1 cellular context compared by ENCODE assay signal in genomic region chr5:149940077-149940574, GRCh38.
A peak's percentile ranks its signal among the peaks of the same experiment; 100 is the strongest.
TF ChIP-seq lines count a peak whose summit lies in the region.

No MANE protein-coding gene starts in this region.

TF ChIP-seq in K562, 482 proteins besides CTCF, POLR2A, EP300 and RAD21 (continues in another document):
- TF ChIP-seq TFAP4 (CRISPR knock-in tag; IDR thresholded peaks at IDR 0.05; ENCODE audit: borderline replicate concordance) (peak; percentile 39; the same call in 1 of the 2 replicates), ZNF592 (IDR thresholded peaks at IDR 0.05) (peak; percentile 83), KLF16 (IDR thresholded peaks at IDR 0.05) (0 out of 2 replicates have a peak, but pooled peaks have one; percentile 23), SPI1 (IDR thresholded peaks at IDR 0.05; ENCODE audit: borderline replicate concordance, low read depth, low read length) (no peak), TBL1XR1 (IDR thresholded peaks at IDR 0.05; ENCODE audit: low read length in 2 of 2) (peak in 1 of 2 experiments; percentile 79; a peak in 2 of 4 replicates), KDM1A (IDR thresholded peaks at IDR 0.05) (peak in 1 of 2 experiments; percentile 44; a peak in 1 of 4 replicates), PML (IDR thresholded peaks at IDR 0.05; ENCODE audit: low read length) (peak; percentile 58; the same call in 1 of the 2 replicates), TAF9B (IDR thresholded peaks at IDR 0.05; ENCODE audit: partially characterized antibody) (peak; percentile 63), EHMT2 (IDR thresholded peaks at IDR 0.05) (peak; percentile 80), CTBP1 (IDR thresholded peaks at IDR 0.05; ENCODE audit: borderline replicate concordance) (peak; percentile 64; the same call in 1 of the 2 replicates), PCBP2 (IDR thresholded peaks at IDR 0.05; ENCODE audit: low read depth, low read length, poor library complexity, severe bottlenecking) (no peak), EP400 (IDR thresholded peaks at IDR 0.05) (peak; percentile 67), DPF2 (IDR thresholded peaks at IDR 0.05) (peak; percentile 94), ESRRA (IDR thresholded peaks at IDR 0.05; ENCODE audit: borderline replicate concordance, low read depth) (peak; percentile 71; the same call in 1 of the 2 replicates), ARNT (IDR thresholded peaks at IDR 0.05) (peak; percentile 29 to 88; a peak in 2 of 4 replicates), CREB1 (IDR thresholded peaks at IDR 0.05) (peak; percentile 89), CREB1 (CRISPR knock-in tag; IDR thresholded peaks at IDR 0.05) (peak; percentile 68; the same call in 1 of the 2 replicates), ZNF431 (CRISPR knock-in tag; IDR thresholded peaks at IDR 0.05) (no peak), ATF7 (IDR thresholded peaks at IDR 0.05) (peak; percentile 96), HMBOX1 (IDR thresholded peaks at IDR 0.05) (peak; percentile 97), CBFA2T2 (conservative IDR thresholded peaks at IDR 0.05) (peak; percentile 75), PKNOX1 (IDR thresholded peaks at IDR 0.05) (peak; percentile 79), POLR3G (IDR thresholded peaks at IDR 0.05; ENCODE audit: extremely low read depth, insufficient read length, insufficient replicate concordance) (no peak), CUX1 (CRISPR knock-in tag; IDR thresholded peaks at IDR 0.05) (peak; percentile 58; the same call in 1 of the 2 replicates), SOX6 (IDR thresholded peaks at IDR 0.05) (peak; percentile 77), IRF9 (tag; IDR thresholded peaks at IDR 0.05) (peak; percentile 77; the same call in 1 of the 2 replicates), ZNF175 (CRISPR knock-in tag; IDR thresholded peaks at IDR 0.05; ENCODE audit: low read depth) (0 out of 2 replicates have a peak, but pooled peaks have one; percentile 42), XRCC3 (IDR thresholded peaks at IDR 0.05) (no peak), ATF1 (CRISPR knock-in tag; IDR thresholded peaks at IDR 0.05) (no peak), ATF1 (tag; IDR thresholded peaks at IDR 0.05) (peak; percentile 86), CBX3 (IDR thresholded peaks at IDR 0.05; ENCODE audit: borderline replicate concordance in 1 of 2, low read length in 2 of 2) (peak in 1 of 2 experiments; percentile 63; a peak in 1 of 3 replicates), NFIC (IDR thresholded peaks at IDR 0.05) (peak; percentile 56), POLR2H (tag; IDR thresholded peaks at IDR 0.05; ENCODE audit: low read depth) (peak; percentile 74), HDAC3 (IDR thresholded peaks at IDR 0.05; ENCODE audit: borderline replicate concordance, partially characterized antibody) (peak; percentile 75), SMAD2 (IDR thresholded peaks at IDR 0.05; ENCODE audit: low read depth, low read length) (no peak), FOXJ2 (tag; IDR thresholded peaks at IDR 0.05) (0 out of 2 replicates have a peak, but pooled peaks have one; percentile 19), ZBTB12 (CRISPR knock-in tag; IDR thresholded peaks at IDR 0.05) (peak; percentile 39; the same call in 1 of the 2 replicates), GABPA (tag; conservative IDR thresholded peaks at IDR 0.05; ENCODE audit: low read depth) (peak; percentile 45; the same call in 1 of the 2 replicates), FOXK2 (conservative IDR thresholded peaks at IDR 0.05 in 1 of 2, IDR thresholded peaks at IDR 0.05 in 1 of 2; ENCODE audit: low read depth in 2 of 2) (peak; percentile 57 to 66), BRF1 (IDR thresholded peaks at IDR 0.05; ENCODE audit: borderline replicate concordance, extremely low read depth, insufficient read length) (no peak), MTA2 (IDR thresholded peaks at IDR 0.05; ENCODE audit: low read depth) (peak; percentile 63)
- TF ChIP-seq, protein P1, sequence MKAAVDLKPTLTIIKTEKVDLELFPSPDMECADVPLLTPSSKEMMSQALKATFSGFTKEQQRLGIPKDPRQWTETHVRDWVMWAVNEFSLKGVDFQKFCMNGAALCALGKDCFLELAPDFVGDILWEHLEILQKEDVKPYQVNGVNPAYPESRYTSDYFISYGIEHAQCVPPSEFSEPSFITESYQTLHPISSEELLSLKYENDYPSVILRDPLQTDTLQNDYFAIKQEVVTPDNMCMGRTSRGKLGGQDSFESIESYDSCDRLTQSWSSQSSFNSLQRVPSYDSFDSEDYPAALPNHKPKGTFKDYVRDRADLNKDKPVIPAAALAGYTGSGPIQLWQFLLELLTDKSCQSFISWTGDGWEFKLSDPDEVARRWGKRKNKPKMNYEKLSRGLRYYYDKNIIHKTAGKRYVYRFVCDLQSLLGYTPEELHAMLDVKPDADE (conservative IDR thresholded peaks at IDR 0.05; ENCODE audit: control insufficient read depth, low read depth, low read length) = no peak
- TF ChIP-seq, protein P2, sequence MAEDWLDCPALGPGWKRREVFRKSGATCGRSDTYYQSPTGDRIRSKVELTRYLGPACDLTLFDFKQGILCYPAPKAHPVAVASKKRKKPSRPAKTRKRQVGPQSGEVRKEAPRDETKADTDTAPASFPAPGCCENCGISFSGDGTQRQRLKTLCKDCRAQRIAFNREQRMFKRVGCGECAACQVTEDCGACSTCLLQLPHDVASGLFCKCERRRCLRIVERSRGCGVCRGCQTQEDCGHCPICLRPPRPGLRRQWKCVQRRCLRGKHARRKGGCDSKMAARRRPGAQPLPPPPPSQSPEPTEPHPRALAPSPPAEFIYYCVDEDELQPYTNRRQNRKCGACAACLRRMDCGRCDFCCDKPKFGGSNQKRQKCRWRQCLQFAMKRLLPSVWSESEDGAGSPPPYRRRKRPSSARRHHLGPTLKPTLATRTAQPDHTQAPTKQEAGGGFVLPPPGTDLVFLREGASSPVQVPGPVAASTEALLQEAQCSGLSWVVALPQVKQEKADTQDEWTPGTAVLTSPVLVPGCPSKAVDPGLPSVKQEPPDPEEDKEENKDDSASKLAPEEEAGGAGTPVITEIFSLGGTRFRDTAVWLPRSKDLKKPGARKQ (CRISPR knock-in tag; IDR thresholded peaks at IDR 0.05) = no peak
- TF ChIP-seq, protein P3, sequence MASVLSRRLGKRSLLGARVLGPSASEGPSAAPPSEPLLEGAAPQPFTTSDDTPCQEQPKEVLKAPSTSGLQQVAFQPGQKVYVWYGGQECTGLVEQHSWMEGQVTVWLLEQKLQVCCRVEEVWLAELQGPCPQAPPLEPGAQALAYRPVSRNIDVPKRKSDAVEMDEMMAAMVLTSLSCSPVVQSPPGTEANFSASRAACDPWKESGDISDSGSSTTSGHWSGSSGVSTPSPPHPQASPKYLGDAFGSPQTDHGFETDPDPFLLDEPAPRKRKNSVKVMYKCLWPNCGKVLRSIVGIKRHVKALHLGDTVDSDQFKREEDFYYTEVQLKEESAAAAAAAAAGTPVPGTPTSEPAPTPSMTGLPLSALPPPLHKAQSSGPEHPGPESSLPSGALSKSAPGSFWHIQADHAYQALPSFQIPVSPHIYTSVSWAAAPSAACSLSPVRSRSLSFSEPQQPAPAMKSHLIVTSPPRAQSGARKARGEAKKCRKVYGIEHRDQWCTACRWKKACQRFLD (CRISPR knock-in tag; IDR thresholded peaks at IDR 0.05) = 0 out of 2 replicates have a peak, but pooled peaks have one; percentile 43
